ENCODE assay signal across 8 cellular contexts in genomic region chr2:241701155-241701404, GRCh38. TPM values are rescaled to one million over a fixed set of nuclear protein-coding genes. Genes with fewer than 3 reads are reported as not detected.
DNase-seq lines count a peak whose midpoint lies in the region; ATAC-seq and TF ChIP-seq lines count a peak whose summit lies in the region.

No MANE protein-coding gene starts in this region.

- DNase-seq in T-helper 1 cell, result no peak
- peak; percentile 81 for DNase-seq in NCI-H2171 treated with DMSO at 0.1 percent for 48 hours (lab: John Stamatoyannopoulos, UW)
- DNase-seq in choroid plexus epithelial cell (ENCODE audit: low read depth), result peak; percentile 62
- DNase-seq in naive thymus-derived CD8-positive, alpha-beta T cell, result no peak
- no peak for DNase-seq in activated gamma-delta T cell (lab: John Stamatoyannopoulos, UW)
- no peak for DNase-seq in hypothalamus (lab: John Stamatoyannopoulos, UW)

- H3K27me3 Mint-ChIP-seq in T-helper 1 cell treated with Interleukin-12 subunit alpha and Interleukin-12 subunit beta and Interleukin-4 antibody, amounts not matched to agents 30 μg/mL and 1 μg/mL, for 36 hours (ENCODE audit: low read depth), result no peaks in the 10 kb centered on the region
- H3K27me3 Mint-ChIP-seq in naive thymus-derived CD8-positive, alpha-beta T cell, result no peaks in the 10 kb centered on the region

- POLR2A ChIA-PET in naive thymus-derived CD8-positive, alpha-beta T cell (lab: Charles Lee), result interaction anchor here (0.6 to 7.1 kb wide), 11 partner anchors 9 to 593 kb away, joined by 3 to 116 read pairs (median 5); partner anchors contain the start of genes D2HGDH, DTYMK, HDLBP and SEPTIN2

- H3K27ac Mint-ChIP-seq in T-helper 1 cell treated with Interleukin-12 subunit alpha and Interleukin-12 subunit beta and Interleukin-4 antibody, amounts not matched to agents 30 μg/mL and 1 μg/mL, for 36 hours, result peak overlapping the region; percentile 75
- H3K27ac Mint-ChIP-seq in naive thymus-derived CD8-positive, alpha-beta T cell, result peak overlapping the region; percentile 54 to 95 (median 90)

- peak overlapping the region; percentile 80 for H3K4me3 Mint-ChIP-seq in T-helper 1 cell treated with Interleukin-12 subunit alpha and Interleukin-12 subunit beta and Interleukin-4 antibody, amounts not matched to agents 30 μg/mL and 1 μg/mL, for 36 hours
- H3K4me3 Mint-ChIP-seq in naive thymus-derived CD8-positive, alpha-beta T cell, result peak overlapping the region; percentile 80 to 94 (median 91)

- H3K4me3 ChIP-seq in choroid plexus epithelial cell (ENCODE audit: low read depth, low read length), result peak overlapping the region; percentile 77

- peaks cover 2% of the 10 kb centered on the region for H3K9me3 Mint-ChIP-seq in T-helper 1 cell treated with Interleukin-12 subunit alpha and Interleukin-12 subunit beta and Interleukin-4 antibody, amounts not matched to agents 30 μg/mL and 1 μg/mL, for 36 hours
- H3K9me3 Mint-ChIP-seq in naive thymus-derived CD8-positive, alpha-beta T cell, result no peaks in the 10 kb centered on the region

- ATAC-seq in naive thymus-derived CD8-positive, alpha-beta T cell, result peak in 1 of 2 donors; percentile 57
- no peak for ATAC-seq in GM18517 (IDR thresholded peaks at IDR 0.05; ENCODE audit: unreplicated experiment)

- H3K4me1 Mint-ChIP-seq in T-helper 1 cell treated with Interleukin-12 subunit alpha and Interleukin-12 subunit beta and Interleukin-4 antibody, amounts not matched to agents 30 μg/mL and 1 μg/mL, for 36 hours (ENCODE audit: low read depth), result peaks cover 10% of the 10 kb centered on the region
- peaks cover 16 to 33% (median 25%) of the 10 kb centered on the region in 4 donors for H3K4me1 Mint-ChIP-seq in naive thymus-derived CD8-positive, alpha-beta T cell

- peaks cover 11% of the 10 kb centered on the region for H3K36me3 Mint-ChIP-seq in T-helper 1 cell treated with Interleukin-12 subunit alpha and Interleukin-12 subunit beta and Interleukin-4 antibody, amounts not matched to agents 30 μg/mL and 1 μg/mL, for 36 hours (ENCODE audit: low read depth)
- peaks cover 5 to 15% (median 6%) of the 10 kb centered on the region in 3 donors for H3K36me3 Mint-ChIP-seq in naive thymus-derived CD8-positive, alpha-beta T cell

- peak; percentile 36 for TF ChIP-seq CTCF in choroid plexus epithelial cell (conservative IDR thresholded peaks at IDR 0.05; ENCODE audit: low read depth, low read length)

RNA-seq across cellular contexts. Expression of gene ING5, which starts 0.8 kb away (rescaled TPM):
- 10 to 100 TPM; 73.1 to 80.8 TPM for total RNA-seq in naive thymus-derived CD8-positive, alpha-beta T cell
- 10 to 100 TPM; 16.4 to 23.5 (median 17.4) TPM for polyA plus RNA-seq in naive thymus-derived CD8-positive, alpha-beta T cell

RNA-seq across cellular contexts. Expression of gene DTYMK, which starts 14.5 kb away (rescaled TPM):
- total RNA-seq in naive thymus-derived CD8-positive, alpha-beta T cell, result 10 to 100 TPM; 19.8 to 21.2 TPM
- polyA plus RNA-seq in naive thymus-derived CD8-positive, alpha-beta T cell, result 10 to 100 TPM; 36.3 to 40.7 (median 38.6) TPM

RNA-seq across cellular contexts. Expression of gene D2HGDH, which starts 33.4 kb away (rescaled TPM):
- 10 to 100 TPM; 47.6 to 51.6 TPM for total RNA-seq in naive thymus-derived CD8-positive, alpha-beta T cell
- polyA plus RNA-seq in naive thymus-derived CD8-positive, alpha-beta T cell, result 1 to 10 TPM; 1.5 to 6.8 (median 2.7) TPM

Comparison
In these comparisons a context has a peak if more than half of its experiments do, and no peak if none do; other contexts are left out.
1. DNase-seq: peak in NCI-H2171 treated with DMSO at 0.1 percent for 48 hours (single experiment) and choroid plexus epithelial cell (single experiment); none in T-helper 1 cell (0 of 5), naive thymus-derived CD8-positive, alpha-beta T cell (0 of 10), activated gamma-delta T cell (single experiment) and hypothalamus (0 of 51).